In genomic region chr3:54510506-54510905, GRCh38 we compare ENCODE assay signal across 22 cellular contexts.
DNase-seq lines count a peak whose midpoint lies in the region; ATAC-seq, FAIRE-seq and TF ChIP-seq lines count a peak whose summit lies in the region.
"Had no signal": no experiment of that assay in that cellular context is flagged by ENCODE, and none has a peak within 500 bp of the region (broad histone marks: within the 10 kb centered on the region; RNA-seq: fewer than 3 reads in every experiment).

No MANE protein-coding gene starts in this region.

- DNase-seq in NCI-H2171 treated with DMSO at 0.1 percent for 48 hours (lab: John Stamatoyannopoulos, UW) = peak; percentile 1
- no peak for DNase-seq in NCI-H2171 (lab: John Stamatoyannopoulos, UW)
- no peak for DNase-seq in bronchial epithelial cell (ENCODE audit: low read depth)
- peak; percentile 2 for DNase-seq in iPS-NIHi7 (ENCODE audit: extremely low spot score)
- peak; percentile 23 for DNase-seq in osteocyte (ENCODE audit: extremely low spot score, unreplicated experiment)
- no peak for DNase-seq in SHP77 treated with DMSO at 0.1 percent for 48 hours (lab: John Stamatoyannopoulos, UW)
- no peak for DNase-seq in activated naive CD4-positive, alpha-beta T cell (lab: John Stamatoyannopoulos, UW)
- DNase-seq: Caco-2; CD4-positive, CD25-positive, alpha-beta regulatory T cell; CD8-positive, alpha-beta T cell; DMS153; DND-41; H9 had no signal

- no peak overlapping the region for H3K27ac Mint-ChIP-seq in osteocyte (ENCODE audit: unreplicated experiment)
- H3K27ac Mint-ChIP-seq: B cell; CD8-positive, alpha-beta T cell; GM23338; H9 had no signal

- FAIRE-seq in bronchial epithelial cell (lab: Jason Lieb, UNC) = peak; percentile 7
- FAIRE-seq: A204.1, G401.6, GM12878, GM19239 had no signal

- H3K27me3 ChIP-seq in bronchial epithelial cell (ENCODE audit: control insufficient read depth, insufficient read depth, low read length) = no peaks in the 10 kb centered on the region
- H3K27me3 ChIP-seq: BLaER1 had no signal

- H3K36me3 ChIP-seq in bronchial epithelial cell (ENCODE audit: control insufficient read depth, insufficient read depth, low read length) = no peaks in the 10 kb centered on the region
- H3K36me3 ChIP-seq: BLaER1 had no signal

- no peaks in the 10 kb centered on the region for H3K36me3 Mint-ChIP-seq in osteocyte (ENCODE audit: unreplicated experiment)
- H3K36me3 Mint-ChIP-seq: CD4-positive, CD25-positive, alpha-beta regulatory T cell; CD8-positive, alpha-beta T cell had no signal

- H3K4me1 Mint-ChIP-seq in osteocyte (ENCODE audit: unreplicated experiment) = no peaks in the 10 kb centered on the region
- H3K4me1 Mint-ChIP-seq: B cell; CD4-positive, CD25-positive, alpha-beta regulatory T cell; GM23338 had no signal

- no peak for ATAC-seq in GM21367 (IDR thresholded peaks at IDR 0.05; ENCODE audit: unreplicated experiment)
- ATAC-seq: CD8-positive, alpha-beta T cell; GM12878; GM23338; HCT116 had no signal

- no peak overlapping the region for H3K4me3 Mint-ChIP-seq in osteocyte (ENCODE audit: unreplicated experiment)
- H3K4me3 Mint-ChIP-seq: B cell; CD4-positive, CD25-positive, alpha-beta regulatory T cell; CD8-positive, alpha-beta T cell; GM23338; H9 had no signal

- no peak overlapping the region for H3K4me3 ChIP-seq in bronchial epithelial cell (ENCODE audit: low read depth, low read length)
- H3K4me3 ChIP-seq: BLaER1, GM12878, GM23338 had no signal

- H3K9me3 Mint-ChIP-seq in osteocyte (ENCODE audit: unreplicated experiment) = peaks cover 19% of the 10 kb centered on the region
- H3K9me3 Mint-ChIP-seq: CD8-positive, alpha-beta T cell had no signal

- TF ChIP-seq CTCF in bronchial epithelial cell (IDR thresholded peaks at IDR 0.05; ENCODE audit: insufficient read depth, low read length, severe bottlenecking) (no peak), osteocyte (IDR thresholded peaks at IDR 0.05) (no peak)

- no peaks in the 10 kb centered on the region for H3K27me3 Mint-ChIP-seq in osteocyte (ENCODE audit: unreplicated experiment)
- H3K27me3 Mint-ChIP-seq: B cell; CD4-positive, CD25-positive, alpha-beta regulatory T cell had no signal

Comparison
In these comparisons a context has a peak if more than half of its experiments do, and no peak if none do; other contexts are left out.
1. DNase-seq: peak in NCI-H2171 treated with DMSO at 0.1 percent for 48 hours (single experiment), iPS-NIHi7 (single experiment) and osteocyte (single experiment); none in NCI-H2171 (single experiment), bronchial epithelial cell (single experiment), SHP77 treated with DMSO at 0.1 percent for 48 hours (single experiment) and activated naive CD4-positive, alpha-beta T cell (0 of 4).